In genomic region chr4:154086247-154086646, GRCh38 we compare ENCODE assay signal across 15 cellular contexts.
"Had no signal": no experiment of that assay in that cellular context is flagged by ENCODE, and none has a peak within 500 bp of the region (broad histone marks: within the 10 kb centered on the region; RNA-seq: fewer than 3 reads in every experiment).

No MANE protein-coding gene starts in this region.

- H3K27ac ChIP-seq: breast epithelium, heart left ventricle, prostate gland, right lobe of liver, transverse colon, vagina had no signal

- H3K9me3 ChIP-seq: breast epithelium, heart left ventricle, prostate gland, right lobe of liver, transverse colon, vagina had no signal

- H3K4me3 ChIP-seq: breast epithelium, heart left ventricle, prostate gland, right lobe of liver, smooth muscle cell, transverse colon, vagina had no signal

- DNase-seq: activated CD4-positive, alpha-beta T cell treated with anti-CD3 and anti-CD28 coated beads, Interleukin-2, amount 50 U/mL, for 1 hour; activated naive CD4-positive, alpha-beta T cell treated with Interleukin-2 at 50 U/mL for 16 hours; anterior cingulate cortex; dermis blood vessel endothelial cell; heart left ventricle; left ventricle myocardium superior; occipital lobe; right lobe of liver; stimulated activated naive CD8-positive, alpha-beta T cell treated with anti-CD3 and anti-CD28 coated beads, Interleukin-15, Interleukin-2, amounts not matched to agents 100 U/mL and 50 U/mL, for 24 hours; transverse colon had no signal

- ATAC-seq: heart left ventricle; left ventricle myocardium superior; right lobe of liver; stimulated activated naive CD8-positive, alpha-beta T cell treated with anti-CD3 and anti-CD28 coated beads, Interleukin-15, Interleukin-2, amounts not matched to agents 100 U/mL and 50 U/mL, for 24 hours had no signal

- H3K4me3 Mint-ChIP-seq: nephron had no signal

- H3K9me3 Mint-ChIP-seq: nephron had no signal

- H3K36me3 ChIP-seq: breast epithelium, heart left ventricle, prostate gland, right lobe of liver, transverse colon, vagina had no signal

- H3K4me1 ChIP-seq: breast epithelium, heart left ventricle, prostate gland, right lobe of liver, transverse colon, vagina had no signal

- H3K27me3 ChIP-seq: breast epithelium, heart left ventricle, right lobe of liver, transverse colon, vagina had no signal

- H3K4me2 ChIP-seq: smooth muscle cell had no signal
